8 cellular contexts compared by ENCODE assay signal in the genomic region with DNA sequence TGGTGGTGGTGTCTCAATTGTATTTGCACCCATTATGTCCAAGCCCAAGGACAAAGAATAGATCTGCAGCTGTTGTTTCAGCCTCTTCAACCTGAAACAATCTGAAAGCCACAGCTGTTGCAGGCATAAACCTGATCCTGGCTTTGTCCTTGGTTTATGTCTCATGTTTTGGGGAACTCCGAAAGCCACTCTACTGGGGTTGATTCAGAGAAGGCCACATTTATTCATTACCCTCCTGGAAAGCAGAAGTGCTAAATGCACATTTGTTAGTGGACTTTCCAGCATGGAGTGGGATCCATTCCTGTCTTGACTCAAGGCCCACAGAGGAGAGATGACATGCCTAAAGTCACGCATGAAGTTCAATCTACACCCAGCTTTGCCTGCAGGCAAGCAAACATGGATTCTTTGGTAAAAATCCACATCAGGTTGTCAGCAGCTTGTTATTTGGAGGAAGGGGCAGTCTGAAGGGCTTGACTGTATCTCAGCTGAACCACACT. TPM values are rescaled to one million over a fixed set of nuclear protein-coding genes. Genes with fewer than 3 reads are reported as not detected.
A peak's percentile ranks its signal among the peaks of the same experiment; 100 is the strongest.
DNase-seq lines count a peak whose midpoint lies in the region; ATAC-seq and FAIRE-seq lines count a peak whose summit lies in the region.

No MANE protein-coding gene starts in this region.

- no peaks in the 10 kb centered on the region for H3K4me1 ChIP-seq in thymus (ENCODE audit: control insufficient read depth, insufficient read depth, low read length)
- H3K4me1 ChIP-seq in small intestine (ENCODE audit: control insufficient read depth in 2 of 2, insufficient read depth in 1 of 2, low read depth in 1 of 2, low read length in 1 of 2), result peaks cover 0 to 2% of the 10 kb centered on the region in 2 donors

- DNase-seq in activated naive CD8-positive, alpha-beta T cell treated with anti-CD3 and anti-CD28 coated beads, Interleukin-2, amount 50 U/mL, for 24 hours, result no peak
- no peak for DNase-seq in activated naive CD8-positive, alpha-beta T cell treated with anti-CD3 and anti-CD28 coated beads for 36 hours
- no peak for DNase-seq in activated CD4-positive, alpha-beta memory T cell treated with anti-CD3 and anti-CD28 coated beads, Interleukin-2, amount 10 ng/mL, durations not matched to agents 7 days and 5 days
- DNase-seq in small intestine (no peak), NCI-H2107 (lab: John Stamatoyannopoulos, UW) (no peak), inferior parietal cortex (ENCODE audit: extremely low spot score) (no peak)

- CTCF ChIA-PET in activated CD4-positive, alpha-beta memory T cell treated with anti-CD3 and anti-CD28 coated beads, Interleukin-2, amount 10 ng/mL, durations not matched to agents 7 days and 5 days (lab: Charles Lee), result interaction anchor here (0.9 kb wide), 1 partner anchor 18 kb away, joined by 3 read pairs; no protein-coding TSS in a partner anchor

- H3K27ac Mint-ChIP-seq in activated naive CD8-positive, alpha-beta T cell treated with anti-CD3 and anti-CD28 coated beads, Interleukin-2, amount 50 U/mL, for 24 hours, result no peak overlapping the region
- no peak overlapping the region for H3K27ac Mint-ChIP-seq in activated naive CD8-positive, alpha-beta T cell treated with anti-CD3 and anti-CD28 coated beads for 36 hours
- peak overlapping the region; percentile 33 for H3K27ac Mint-ChIP-seq in activated CD4-positive, alpha-beta memory T cell treated with anti-CD3 and anti-CD28 coated beads, Interleukin-2, amount 10 ng/mL, durations not matched to agents 7 days and 5 days

- peaks cover 4% of the 10 kb centered on the region for H3K9me3 Mint-ChIP-seq in activated naive CD8-positive, alpha-beta T cell treated with anti-CD3 and anti-CD28 coated beads, Interleukin-2, amount 50 U/mL, for 24 hours
- peaks cover 2% of the 10 kb centered on the region for H3K9me3 Mint-ChIP-seq in activated naive CD8-positive, alpha-beta T cell treated with anti-CD3 and anti-CD28 coated beads for 36 hours
- H3K9me3 Mint-ChIP-seq in activated CD4-positive, alpha-beta memory T cell treated with anti-CD3 and anti-CD28 coated beads, Interleukin-2, amount 10 ng/mL, durations not matched to agents 7 days and 5 days, result no peaks in the 10 kb centered on the region

- H3K9me3 ChIP-seq in thymus (ENCODE audit: control insufficient read depth), result no peaks in the 10 kb centered on the region
- no peaks in the 10 kb centered on the region for H3K9me3 ChIP-seq in small intestine (ENCODE audit: control insufficient read depth, low read depth)

- H3K36me3 Mint-ChIP-seq in activated naive CD8-positive, alpha-beta T cell treated with anti-CD3 and anti-CD28 coated beads, Interleukin-2, amount 50 U/mL, for 24 hours (ENCODE audit: low read depth), result no peaks in the 10 kb centered on the region
- peaks cover 3% of the 10 kb centered on the region for H3K36me3 Mint-ChIP-seq in activated naive CD8-positive, alpha-beta T cell treated with anti-CD3 and anti-CD28 coated beads for 36 hours
- peaks cover 11% of the 10 kb centered on the region for H3K36me3 Mint-ChIP-seq in activated CD4-positive, alpha-beta memory T cell treated with anti-CD3 and anti-CD28 coated beads, Interleukin-2, amount 10 ng/mL, durations not matched to agents 7 days and 5 days (ENCODE audit: low read depth)

- ATAC-seq in activated naive CD8-positive, alpha-beta T cell treated with anti-CD3 and anti-CD28 coated beads, Interleukin-2, amount 50 U/mL, for 24 hours, result peak; percentile 31
- peak; percentile 55 for ATAC-seq in HG02885 (IDR thresholded peaks at IDR 0.05; ENCODE audit: poor library complexity, unreplicated experiment)

- H3K27me3 ChIP-seq in thymus (ENCODE audit: control insufficient read depth, insufficient read depth), result no peaks in the 10 kb centered on the region
- no peaks in the 10 kb centered on the region for H3K27me3 ChIP-seq in small intestine (ENCODE audit: control insufficient read depth in 2 of 2, insufficient read depth in 2 of 2, low read length in 2 of 2)

- H3K27ac ChIP-seq in thymus (ENCODE audit: low read depth) (peak overlapping the region; percentile 26), small intestine (ENCODE audit: low read depth in 1 of 2, low read length in 1 of 2) (peak overlapping the region in 1 of 2 donors; percentile 52)

- no peak for FAIRE-seq in small intestine (lab: Jason Lieb, UNC)

- POLR2A ChIA-PET in activated CD4-positive, alpha-beta memory T cell treated with anti-CD3 and anti-CD28 coated beads, Interleukin-2, amount 10 ng/mL, durations not matched to agents 7 days and 5 days (lab: Charles Lee), result interaction anchor here (1.4 to 2.3 kb wide), 3 partner anchors 15 to 70 kb away, joined by 3 to 9 read pairs (median 7); no protein-coding TSS in a partner anchor

- no peak overlapping the region for H3K4me3 Mint-ChIP-seq in activated naive CD8-positive, alpha-beta T cell treated with anti-CD3 and anti-CD28 coated beads, Interleukin-2, amount 50 U/mL, for 24 hours
- no peak overlapping the region for H3K4me3 Mint-ChIP-seq in activated naive CD8-positive, alpha-beta T cell treated with anti-CD3 and anti-CD28 coated beads for 36 hours
- no peak overlapping the region for H3K4me3 Mint-ChIP-seq in activated CD4-positive, alpha-beta memory T cell treated with anti-CD3 and anti-CD28 coated beads, Interleukin-2, amount 10 ng/mL, durations not matched to agents 7 days and 5 days

- peaks cover 4% of the 10 kb centered on the region for H3K27me3 Mint-ChIP-seq in activated naive CD8-positive, alpha-beta T cell treated with anti-CD3 and anti-CD28 coated beads, Interleukin-2, amount 50 U/mL, for 24 hours
- peaks cover 9% of the 10 kb centered on the region for H3K27me3 Mint-ChIP-seq in activated naive CD8-positive, alpha-beta T cell treated with anti-CD3 and anti-CD28 coated beads for 36 hours
- H3K27me3 Mint-ChIP-seq in activated CD4-positive, alpha-beta memory T cell treated with anti-CD3 and anti-CD28 coated beads, Interleukin-2, amount 10 ng/mL, durations not matched to agents 7 days and 5 days, result no peaks in the 10 kb centered on the region

- 94% methylated on average over 2 of the region's 2 CpGs for WGBS in thymus
- 80 to 95% (median 83%) methylated on average over 2 of the region's 2 CpGs for WGBS in small intestine, 3 donors

- H3K36me3 ChIP-seq in thymus (ENCODE audit: control insufficient read depth, insufficient read depth), result no peaks in the 10 kb centered on the region
- no peaks in the 10 kb centered on the region for H3K36me3 ChIP-seq in small intestine (ENCODE audit: control insufficient read depth in 2 of 2, insufficient read depth in 2 of 2, low read length in 2 of 2)

- H3K4me3 ChIP-seq in thymus (ENCODE audit: low read length) (no peak overlapping the region), small intestine (ENCODE audit: low read depth in 1 of 2, low read length in 2 of 2) (no peak overlapping the region)

- H3K4me1 Mint-ChIP-seq in activated naive CD8-positive, alpha-beta T cell treated with anti-CD3 and anti-CD28 coated beads, Interleukin-2, amount 50 U/mL, for 24 hours, result peaks cover 58% of the 10 kb centered on the region
- H3K4me1 Mint-ChIP-seq in activated naive CD8-positive, alpha-beta T cell treated with anti-CD3 and anti-CD28 coated beads for 36 hours, result peaks cover 37% of the 10 kb centered on the region
- H3K4me1 Mint-ChIP-seq in activated CD4-positive, alpha-beta memory T cell treated with anti-CD3 and anti-CD28 coated beads, Interleukin-2, amount 10 ng/mL, durations not matched to agents 7 days and 5 days, result peaks cover 67% of the 10 kb centered on the region

RNA-seq across cellular contexts. Expression of a gene that starts 36.0 kb away (rescaled TPM):
- total RNA-seq in activated naive CD8-positive, alpha-beta T cell treated with anti-CD3 and anti-CD28 coated beads for 36 hours, result 1 to 10 TPM; 2.8 to 3.5 TPM
- 100 to 1,000 TPM; 309 to 313 TPM for total RNA-seq in activated CD4-positive, alpha-beta memory T cell treated with anti-CD3 and anti-CD28 coated beads, Interleukin-2, amount 10 ng/mL, durations not matched to agents 7 days and 5 days
- 6.9 TPM for polyA plus RNA-seq in thymus
- 1 to 10 TPM in 1 of 3 donors, under 1 TPM in 2; 0.67 to 3.6 (median 0.81) TPM for polyA plus RNA-seq in small intestine

RNA-seq across cellular contexts. Expression of a gene that starts 40.6 kb away (rescaled TPM):
- total RNA-seq in activated naive CD8-positive, alpha-beta T cell treated with anti-CD3 and anti-CD28 coated beads for 36 hours, result not detected
- under 1 TPM; 0.18 to 0.33 TPM for total RNA-seq in activated CD4-positive, alpha-beta memory T cell treated with anti-CD3 and anti-CD28 coated beads, Interleukin-2, amount 10 ng/mL, durations not matched to agents 7 days and 5 days
- polyA plus RNA-seq in thymus (0.16 TPM), small intestine (under 1 TPM in 2 of 3 donors, not detected in 1; 0.15 to 0.22 TPM)

RNA-seq across cellular contexts. Expression of a gene that starts 59.7 kb away (rescaled TPM):
- not detected for total RNA-seq in activated naive CD8-positive, alpha-beta T cell treated with anti-CD3 and anti-CD28 coated beads for 36 hours
- total RNA-seq in activated CD4-positive, alpha-beta memory T cell treated with anti-CD3 and anti-CD28 coated beads, Interleukin-2, amount 10 ng/mL, durations not matched to agents 7 days and 5 days, result not detected
- not detected for polyA plus RNA-seq in thymus
- under 1 TPM in 1 of 3 donors, not detected in 2; 0.22 TPM for polyA plus RNA-seq in small intestine

Comparison
In these comparisons a context has a peak if more than half of its experiments do, and no peak if none do; other contexts are left out.
1. RNA of a gene that starts 36.0 kb away (total RNA-seq): 309 to 313 TPM in activated CD4-positive, alpha-beta memory T cell treated with anti-CD3 and anti-CD28 coated beads, Interleukin-2, amount 10 ng/mL, durations not matched to agents 7 days and 5 days; 2.8 to 3.5 TPM in activated naive CD8-positive, alpha-beta T cell treated with anti-CD3 and anti-CD28 coated beads for 36 hours; every median in the first group is over 10 times any median in the second.